In the genomic region with DNA sequence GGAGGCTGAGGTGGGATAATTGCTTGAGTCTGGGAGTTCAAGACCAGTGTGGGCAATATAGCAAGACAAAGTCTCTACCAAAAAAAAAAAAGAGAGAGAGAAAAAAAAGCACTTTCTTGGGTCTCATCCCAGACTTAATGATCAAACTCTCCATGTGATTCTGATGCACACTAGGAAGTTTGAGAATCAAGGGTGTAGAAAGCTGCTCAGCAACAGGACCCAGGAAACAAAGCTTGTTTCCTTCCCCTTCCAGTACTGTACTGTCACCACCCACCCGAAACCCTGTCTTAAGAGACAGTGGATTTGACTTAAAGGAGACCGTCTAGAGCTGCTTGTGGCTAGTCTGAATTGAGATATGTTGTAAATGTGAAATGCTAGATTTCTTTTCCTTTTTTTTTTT, we compare ENCODE assay signal across 21 cellular contexts. TPM values are rescaled to one million over a fixed set of nuclear protein-coding genes. Genes with fewer than 3 reads are reported as not detected.
DNase-seq lines count a peak whose midpoint lies in the region; ATAC-seq, FAIRE-seq and TF ChIP-seq lines count a peak whose summit lies in the region.
"Had no signal": no experiment of that assay in that cellular context is flagged by ENCODE, and none has a peak within 500 bp of the region (broad histone marks: within the 10 kb centered on the region; RNA-seq: fewer than 3 reads in every experiment).

No MANE protein-coding gene starts in this region.

- no TSS peak for BruUV-seq in HepG2 (replicated peaks; lab: Mats Ljungman, UMichigan)

- H4K20me1 ChIP-seq in HepG2 (ENCODE audit: insufficient read depth, low read length), result no peaks in the 10 kb centered on the region

- 94% methylated on average over 2 of the region's 2 CpGs for WGBS in HepG2 (ENCODE audit: low lambda C conversion rate)

- DNase-seq in CD1c-positive myeloid dendritic cell (ENCODE audit: extremely low spot score), result peak; percentile 76
- peak; percentile 75 to 78 for DNase-seq in Kasumi-1 (lab: John Stamatoyannopoulos, UW)
- DNase-seq in fibroblast of peridontal ligament (ENCODE audit: extremely low read depth), result peak; percentile 73
- DNase-seq in stromal cell of bone marrow (ENCODE audit: low read depth), result peak; percentile 82
- DNase-seq in HepG2 (ENCODE audit: low spot score), result no peak
- no peak for DNase-seq in ureter (ENCODE audit: low spot score)
- no peak for DNase-seq in GM12891 (ENCODE audit: insufficient read length, low spot score)
- DNase-seq: COR-L47, DMS153, H9, NCI-H1417 treated with DMSO at 0.1 percent for 48 hours, NCI-H1930, NCI-H2171, NCI-H446, NCI-H69, SHP77 treated with DMSO at 0.1 percent for 48 hours had no signal

- no peaks in the 10 kb centered on the region; a peak in 1 of 5 replicates for H3K27me3 ChIP-seq in HepG2 (ENCODE audit: control insufficient read depth in 1 of 2, insufficient read depth in 2 of 2, low read length in 2 of 2)

- intact Hi-C loops in HepG2 (cut with micrococcal nuclease; ENCODE audit: unreplicated experiment), result no loop called here

- peaks cover 8% of the 10 kb centered on the region for H3K79me2 ChIP-seq in HepG2 (ENCODE audit: insufficient read depth, low read length)

- no peak for TF ChIP-seq RAD21 in HepG2 (CRISPR knock-in tag; IDR thresholded peaks at IDR 0.05)

- no peak overlapping the region for H3K27ac ChIP-seq in HepG2 (ENCODE audit: extremely low read length, insufficient read depth, low read length)

- H3K4me3 ChIP-seq in HepG2 (replicated peaks in 1 of 3; ENCODE audit: insufficient read depth in 1 of 3, low read depth in 2 of 3, low read length in 3 of 3), result no peak overlapping the region

- TF ChIP-seq EP300 in HepG2 (IDR thresholded peaks at IDR 0.05; ENCODE audit: low read depth in 2 of 2, low read length in 2 of 2) (no peak), HepG2 (CRISPR knock-in tag; IDR thresholded peaks at IDR 0.05; ENCODE audit: borderline replicate concordance) (no peak)

- TF ChIP-seq POLR2A in HepG2 (IDR thresholded peaks at IDR 0.05; ENCODE audit: insufficient read depth in 1 of 2, low read depth in 2 of 2, low read length in 2 of 2) (no peak), GM12891 (IDR thresholded peaks at IDR 0.05; ENCODE audit: low read depth, low read length) (no peak)

- POLR2A ChIA-PET in HepG2 (lab: Yijun Ruan, JAX), result interaction anchor here (1.1 to 1.4 kb wide), 2 partner anchors 19 to 58 kb away, joined by 3 read pairs; a partner anchor contains a TSS

- in situ Hi-C loops in HepG2 (cut with HindIII; ENCODE audit: extremely low pct_ligation_motif_present, low pct_unique_long_range_greater_than_20kb), result no loop called here

- peaks cover 27% of the 10 kb centered on the region for H3K4me1 ChIP-seq in HepG2 (ENCODE audit: insufficient read depth, low read length)

- H3K36me3 ChIP-seq in HepG2 (replicated peaks in 1 of 2; ENCODE audit: control insufficient read depth in 1 of 2, insufficient read depth in 2 of 2, low read length in 2 of 2), result no peaks in the 10 kb centered on the region

- H3K9ac ChIP-seq in HepG2 (ENCODE audit: insufficient read depth, low read depth, low read length), result no peak overlapping the region

- CTCF ChIA-PET in HepG2 (lab: Yijun Ruan, JAX; ENCODE audit: low intra/inter-chr PET ratio, low total read pairs), result no interaction called here

- no peak for TF ChIP-seq CTCF in HepG2 (CRISPR knock-in tag; IDR thresholded peaks at IDR 0.05)

- H3K4me2 ChIP-seq in HepG2 (ENCODE audit: low read depth, low read length), result no peak overlapping the region

- ATAC-seq in HepG2, result no peak
- ATAC-seq: SK-N-SH treated with all-trans-retinoic acid at 6 μM for 48 hours had no signal

- FAIRE-seq in HepG2 (lab: Jason Lieb, UNC) (no peak), GM12891 (lab: Jason Lieb, UNC) (no peak)
- FAIRE-seq: RCC 7860 had no signal

- no peak overlapping the region for H2AFZ ChIP-seq in HepG2 (ENCODE audit: low read length)

- H3K9me3 ChIP-seq in HepG2 (ENCODE audit: low read length), result no peaks in the 10 kb centered on the region

RNA-seq across cellular contexts. Expression of a gene that starts 5.8 kb away (rescaled TPM):
- total RNA-seq in HepG2 (2016; rRNA removed; fragmentation: Illumina TruSeq; extraction: Trizol), result 5.2 and 5.4 TPM in 2 replicates
- total RNA-seq in HepG2 (2016; cell fraction: cytosol; rRNA removed; fragmentation: Illumina TruSeq; extraction: Trizol; ENCODE audit: low read depth), result 2.1 and 3.4 TPM in 2 replicates
- 3.9 and 5.8 TPM in 2 replicates for total RNA-seq in HepG2 (2016; cell fraction: insoluble cytoplasmic fraction; rRNA removed; fragmentation: Illumina TruSeq; extraction: Trizol)
- total RNA-seq in HepG2 (2016; cell fraction: membrane; rRNA removed; fragmentation: Illumina TruSeq; extraction: Trizol), result 2.8 and 4.8 TPM in 2 replicates
- 3.2 and 5.3 TPM in 2 replicates for total RNA-seq in HepG2 (2016; cell fraction: nucleus; rRNA removed; fragmentation: Illumina TruSeq; extraction: Trizol)
- 2.5 and 3.4 TPM in 2 replicates for polyA plus RNA-seq in HepG2 (2011; rRNA removed)
- 1.6 and 2.3 TPM in 2 replicates for polyA plus RNA-seq in HepG2 (2011; cell fraction: cytosol; rRNA removed)
- polyA plus RNA-seq in HepG2 (2011; cell fraction: nucleus; rRNA removed), result 13.3 and 13.7 TPM in 2 replicates
- 5.5 and 5.6 TPM in 2 replicates for polyA plus RNA-seq in HepG2 (2012)
- 2.9 and 4.0 TPM in 2 replicates for polyA plus RNA-seq in HepG2 (2016; cell fraction: cytosol; fragmentation: Illumina TruSeq; extraction: Trizol; ENCODE audit: low read depth)
- polyA plus RNA-seq in HepG2 (2016; cell fraction: insoluble cytoplasmic fraction; fragmentation: Illumina TruSeq; extraction: Trizol; ENCODE audit: low read depth), result 7.1 and 9.0 TPM in 2 replicates
- 3.4 and 4.4 TPM in 2 replicates for polyA plus RNA-seq in HepG2 (2016; cell fraction: membrane; fragmentation: Illumina TruSeq; extraction: Trizol; ENCODE audit: low read depth)
- polyA plus RNA-seq in HepG2 (2016; cell fraction: nucleus; fragmentation: Illumina TruSeq; extraction: Trizol; ENCODE audit: insufficient read depth, low read depth), result 11.3 and 12.7 TPM in 2 replicates
- polyA minus RNA-seq in HepG2 (2011; rRNA and poly(A)+ RNA removed; ENCODE audit: low replicate concordance), result 0.12 and 1.1 TPM in 2 replicates
- 0.79 and 1.1 TPM in 2 replicates for polyA minus RNA-seq in HepG2 (2011; cell fraction: cytosol; rRNA and poly(A)+ RNA removed)
- polyA minus RNA-seq in HepG2 (2011; cell fraction: nucleus; rRNA and poly(A)+ RNA removed), result 1.1 and 1.3 TPM in 2 replicates
- total RNA-seq in ureter, result 4.3 TPM
- polyA plus RNA-seq in GM12891 (2012; ENCODE audit: low read depth, missing spikeins), result 0.54 TPM

RNA-seq across cellular contexts. Expression of a gene that starts 7.2 kb away (rescaled TPM):
- total RNA-seq in HepG2 (2016; rRNA removed; fragmentation: Illumina TruSeq; extraction: Trizol), result 0.11 TPM in 1 of 2 replicates, not detected in the other
- not detected in 2 replicates for total RNA-seq in HepG2 (2016; cell fraction: cytosol; rRNA removed; fragmentation: Illumina TruSeq; extraction: Trizol; ENCODE audit: low read depth)
- not detected in 2 replicates for total RNA-seq in HepG2 (2016; cell fraction: insoluble cytoplasmic fraction; rRNA removed; fragmentation: Illumina TruSeq; extraction: Trizol)
- not detected in 2 replicates for total RNA-seq in HepG2 (2016; cell fraction: membrane; rRNA removed; fragmentation: Illumina TruSeq; extraction: Trizol)
- total RNA-seq in HepG2 (2016; cell fraction: nucleus; rRNA removed; fragmentation: Illumina TruSeq; extraction: Trizol), result 0.66 TPM in 1 of 2 replicates, not detected in the other
- polyA plus RNA-seq in HepG2 (2011; rRNA removed), result 0.32 and 0.69 TPM in 2 replicates
- 0.22 and 0.56 TPM in 2 replicates for polyA plus RNA-seq in HepG2 (2011; cell fraction: cytosol; rRNA removed)
- 3.7 and 5.8 TPM in 2 replicates for polyA plus RNA-seq in HepG2 (2011; cell fraction: nucleus; rRNA removed)
- 0.12 and 0.36 TPM in 2 replicates for polyA plus RNA-seq in HepG2 (2012)
- not detected in 2 replicates for polyA plus RNA-seq in HepG2 (2016; cell fraction: cytosol; fragmentation: Illumina TruSeq; extraction: Trizol; ENCODE audit: low read depth)
- not detected in 2 replicates for polyA plus RNA-seq in HepG2 (2016; cell fraction: insoluble cytoplasmic fraction; fragmentation: Illumina TruSeq; extraction: Trizol; ENCODE audit: low read depth)
- polyA plus RNA-seq in HepG2 (2016; cell fraction: membrane; fragmentation: Illumina TruSeq; extraction: Trizol; ENCODE audit: low read depth), result not detected in 2 replicates
- not detected in 2 replicates for polyA plus RNA-seq in HepG2 (2016; cell fraction: nucleus; fragmentation: Illumina TruSeq; extraction: Trizol; ENCODE audit: insufficient read depth, low read depth)
- 0.21 and 0.56 TPM in 2 replicates for polyA minus RNA-seq in HepG2 (2011; rRNA and poly(A)+ RNA removed; ENCODE audit: low replicate concordance)
- 0.40 TPM in 1 of 2 replicates, not detected in the other for polyA minus RNA-seq in HepG2 (2011; cell fraction: cytosol; rRNA and poly(A)+ RNA removed)
- polyA minus RNA-seq in HepG2 (2011; cell fraction: nucleus; rRNA and poly(A)+ RNA removed), result 1.0 and 1.1 TPM in 2 replicates
- total RNA-seq in ureter, result not detected
- polyA plus RNA-seq in GM12891 (2012; ENCODE audit: low read depth, missing spikeins), result 0.06 TPM
- total RNA-seq: LHCN-M2 had no signal
- polyA plus RNA-seq: AG04450, BJ had no signal

RNA-seq across cellular contexts. Expression of a gene that starts 12.1 kb away (rescaled TPM):
- total RNA-seq in HepG2 (2016; rRNA removed; fragmentation: Illumina TruSeq; extraction: Trizol) (27.0 and 45.0 TPM in 2 replicates), ureter (24.3 TPM)
- 16.3 and 17.4 TPM in 2 replicates for total RNA-seq in HepG2 (2016; cell fraction: cytosol; rRNA removed; fragmentation: Illumina TruSeq; extraction: Trizol; ENCODE audit: low read depth)
- total RNA-seq in HepG2 (2016; cell fraction: insoluble cytoplasmic fraction; rRNA removed; fragmentation: Illumina TruSeq; extraction: Trizol), result 26.7 and 42.1 TPM in 2 replicates
- total RNA-seq in HepG2 (2016; cell fraction: membrane; rRNA removed; fragmentation: Illumina TruSeq; extraction: Trizol), result 41.7 and 44.3 TPM in 2 replicates
- total RNA-seq in HepG2 (2016; cell fraction: nucleus; rRNA removed; fragmentation: Illumina TruSeq; extraction: Trizol), result 16.8 and 22.1 TPM in 2 replicates
- polyA plus RNA-seq in HepG2 (2011; rRNA removed), result 17.5 and 18.9 TPM in 2 replicates
- 15.2 and 23.1 TPM in 2 replicates for polyA plus RNA-seq in HepG2 (2011; cell fraction: cytosol; rRNA removed)
- polyA plus RNA-seq in HepG2 (2011; cell fraction: nucleus; rRNA removed), result 29.2 and 34.6 TPM in 2 replicates
- 20.9 and 23.9 TPM in 2 replicates for polyA plus RNA-seq in HepG2 (2012)
- 25.4 and 28.8 TPM in 2 replicates for polyA plus RNA-seq in HepG2 (2016; cell fraction: cytosol; fragmentation: Illumina TruSeq; extraction: Trizol; ENCODE audit: low read depth)
- polyA plus RNA-seq in HepG2 (2016; cell fraction: insoluble cytoplasmic fraction; fragmentation: Illumina TruSeq; extraction: Trizol; ENCODE audit: low read depth), result 41.5 and 54.0 TPM in 2 replicates
- polyA plus RNA-seq in HepG2 (2016; cell fraction: membrane; fragmentation: Illumina TruSeq; extraction: Trizol; ENCODE audit: low read depth), result 47.7 and 54.2 TPM in 2 replicates
- 48.4 and 51.7 TPM in 2 replicates for polyA plus RNA-seq in HepG2 (2016; cell fraction: nucleus; fragmentation: Illumina TruSeq; extraction: Trizol; ENCODE audit: insufficient read depth, low read depth)
- 19.3 and 29.7 TPM in 2 replicates for polyA minus RNA-seq in HepG2 (2011; rRNA and poly(A)+ RNA removed; ENCODE audit: low replicate concordance)
- 18.1 and 18.2 TPM in 2 replicates for polyA minus RNA-seq in HepG2 (2011; cell fraction: cytosol; rRNA and poly(A)+ RNA removed)
- polyA minus RNA-seq in HepG2 (2011; cell fraction: nucleus; rRNA and poly(A)+ RNA removed), result 3.5 and 5.5 TPM in 2 replicates
- polyA plus RNA-seq in GM12891 (2012; ENCODE audit: low read depth, missing spikeins), result 20.3 TPM

RNA-seq across cellular contexts. Expression of a gene that starts 16.5 kb away (rescaled TPM):
- total RNA-seq in HepG2 (2016; rRNA removed; fragmentation: Illumina TruSeq; extraction: Trizol) (2.4 and 2.5 TPM in 2 replicates), ureter (24.1 TPM)
- 0.20 and 0.26 TPM in 2 replicates for total RNA-seq in HepG2 (2016; cell fraction: cytosol; rRNA removed; fragmentation: Illumina TruSeq; extraction: Trizol; ENCODE audit: low read depth)
- total RNA-seq in HepG2 (2016; cell fraction: insoluble cytoplasmic fraction; rRNA removed; fragmentation: Illumina TruSeq; extraction: Trizol), result 1.6 and 3.8 TPM in 2 replicates
- 0.87 and 1.2 TPM in 2 replicates for total RNA-seq in HepG2 (2016; cell fraction: membrane; rRNA removed; fragmentation: Illumina TruSeq; extraction: Trizol)
- total RNA-seq in HepG2 (2016; cell fraction: nucleus; rRNA removed; fragmentation: Illumina TruSeq; extraction: Trizol), result 1.1 and 2.3 TPM in 2 replicates
- polyA plus RNA-seq in HepG2 (2011; rRNA removed), result 0.79 and 1.0 TPM in 2 replicates
- polyA plus RNA-seq in HepG2 (2011; cell fraction: cytosol; rRNA removed), result 0.29 and 0.46 TPM in 2 replicates
- 2.5 and 3.9 TPM in 2 replicates for polyA plus RNA-seq in HepG2 (2011; cell fraction: nucleus; rRNA removed)
- 2.2 and 2.4 TPM in 2 replicates for polyA plus RNA-seq in HepG2 (2012)
- 0.37 and 0.50 TPM in 2 replicates for polyA plus RNA-seq in HepG2 (2016; cell fraction: cytosol; fragmentation: Illumina TruSeq; extraction: Trizol; ENCODE audit: low read depth)
- 4.3 and 4.7 TPM in 2 replicates for polyA plus RNA-seq in HepG2 (2016; cell fraction: insoluble cytoplasmic fraction; fragmentation: Illumina TruSeq; extraction: Trizol; ENCODE audit: low read depth)
- 0.80 and 1.7 TPM in 2 replicates for polyA plus RNA-seq in HepG2 (2016; cell fraction: membrane; fragmentation: Illumina TruSeq; extraction: Trizol; ENCODE audit: low read depth)
- 10.3 and 11.9 TPM in 2 replicates for polyA plus RNA-seq in HepG2 (2016; cell fraction: nucleus; fragmentation: Illumina TruSeq; extraction: Trizol; ENCODE audit: insufficient read depth, low read depth)
- 0.62 TPM in 1 of 2 replicates, not detected in the other for polyA minus RNA-seq in HepG2 (2011; rRNA and poly(A)+ RNA removed; ENCODE audit: low replicate concordance)
- not detected in 2 replicates for polyA minus RNA-seq in HepG2 (2011; cell fraction: cytosol; rRNA and poly(A)+ RNA removed)
- 0.25 and 0.39 TPM in 2 replicates for polyA minus RNA-seq in HepG2 (2011; cell fraction: nucleus; rRNA and poly(A)+ RNA removed)
- not detected for polyA plus RNA-seq in GM12891 (2012; ENCODE audit: low read depth, missing spikeins)

RNA-seq across cellular contexts. Expression of a gene that starts 39.2 kb away (rescaled TPM):
- 11.0 and 14.0 TPM in 2 replicates for total RNA-seq in HepG2 (2016; rRNA removed; fragmentation: Illumina TruSeq; extraction: Trizol)
- total RNA-seq in HepG2 (2016; cell fraction: cytosol; rRNA removed; fragmentation: Illumina TruSeq; extraction: Trizol; ENCODE audit: low read depth), result 20.4 and 21.6 TPM in 2 replicates
- total RNA-seq in HepG2 (2016; cell fraction: insoluble cytoplasmic fraction; rRNA removed; fragmentation: Illumina TruSeq; extraction: Trizol), result 10.4 and 13.7 TPM in 2 replicates
- 56.9 and 57.5 TPM in 2 replicates for total RNA-seq in HepG2 (2016; cell fraction: membrane; rRNA removed; fragmentation: Illumina TruSeq; extraction: Trizol)
- total RNA-seq in HepG2 (2016; cell fraction: nucleus; rRNA removed; fragmentation: Illumina TruSeq; extraction: Trizol), result 13.6 and 18.3 TPM in 2 replicates
- polyA plus RNA-seq in HepG2 (2011; rRNA removed), result 18.2 and 22.9 TPM in 2 replicates
- polyA plus RNA-seq in HepG2 (2011; cell fraction: cytosol; rRNA removed), result 19.3 and 19.7 TPM in 2 replicates
- 23.6 and 27.0 TPM in 2 replicates for polyA plus RNA-seq in HepG2 (2011; cell fraction: nucleus; rRNA removed)
- 29.4 and 35.6 TPM in 2 replicates for polyA plus RNA-seq in HepG2 (2012)
- polyA plus RNA-seq in HepG2 (2016; cell fraction: cytosol; fragmentation: Illumina TruSeq; extraction: Trizol; ENCODE audit: low read depth), result 60.1 and 74.1 TPM in 2 replicates
- 43.2 and 60.0 TPM in 2 replicates for polyA plus RNA-seq in HepG2 (2016; cell fraction: insoluble cytoplasmic fraction; fragmentation: Illumina TruSeq; extraction: Trizol; ENCODE audit: low read depth)
- polyA plus RNA-seq in HepG2 (2016; cell fraction: membrane; fragmentation: Illumina TruSeq; extraction: Trizol; ENCODE audit: low read depth), result 115 and 118 TPM in 2 replicates
- polyA plus RNA-seq in HepG2 (2016; cell fraction: nucleus; fragmentation: Illumina TruSeq; extraction: Trizol; ENCODE audit: insufficient read depth, low read depth), result 46.7 and 48.9 TPM in 2 replicates
- 29.2 and 31.4 TPM in 2 replicates for polyA minus RNA-seq in HepG2 (2011; rRNA and poly(A)+ RNA removed; ENCODE audit: low replicate concordance)
- 9.8 and 16.4 TPM in 2 replicates for polyA minus RNA-seq in HepG2 (2011; cell fraction: cytosol; rRNA and poly(A)+ RNA removed)
- 9.5 and 17.2 TPM in 2 replicates for polyA minus RNA-seq in HepG2 (2011; cell fraction: nucleus; rRNA and poly(A)+ RNA removed)
- 89.3 TPM for total RNA-seq in ureter
- polyA plus RNA-seq in GM12891 (2012; ENCODE audit: low read depth, missing spikeins), result 26.6 TPM

Comparison
In these comparisons a context has a peak if more than half of its experiments do, and no peak if none do; other contexts are left out.
1. DNase-seq: peak in CD1c-positive myeloid dendritic cell (single experiment), Kasumi-1 (2 of 2), fibroblast of peridontal ligament (single experiment) and stromal cell of bone marrow (single experiment); none in HepG2 (single experiment), ureter (single experiment) and GM12891 (single experiment).